Comparison of ENCODE assay signal across 12 cellular contexts in the genomic region with DNA sequence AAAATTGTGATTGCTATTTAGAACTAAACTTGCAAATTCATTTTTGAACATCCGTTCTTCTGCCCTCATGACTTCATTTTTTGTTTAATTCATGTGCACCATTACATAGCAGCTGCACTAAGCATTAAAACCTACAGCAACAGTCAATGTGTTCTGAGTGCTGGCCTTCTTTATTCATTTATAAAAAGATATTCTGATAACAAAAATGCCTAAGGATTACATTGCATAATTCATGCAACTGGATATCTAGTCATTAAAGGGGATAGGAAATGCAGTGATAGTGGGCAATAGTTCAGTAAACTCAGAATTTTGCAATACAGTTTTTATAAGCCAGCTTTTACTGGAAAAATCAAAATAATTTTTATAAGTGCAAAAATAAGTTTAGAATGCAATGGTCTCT.
DNase-seq lines count a peak whose midpoint lies in the region; TF ChIP-seq lines count a peak whose summit lies in the region.
"Had no signal": no experiment of that assay in that cellular context is flagged by ENCODE, and none has a peak within 500 bp of the region (broad histone marks: within the 10 kb centered on the region; RNA-seq: fewer than 3 reads in every experiment).

No MANE protein-coding gene starts in this region.

- no peak overlapping the region for H3K27ac Mint-ChIP-seq in glutamatergic neuron (ENCODE audit: unreplicated experiment)
- H3K27ac Mint-ChIP-seq: CD4-positive, alpha-beta T cell; GM23338 had no signal

- no peaks in the 10 kb centered on the region for H3K36me3 ChIP-seq in adipocyte (ENCODE audit: control insufficient read depth, insufficient read depth, low read length, severe bottlenecking)

- H3K9ac ChIP-seq in adipocyte (ENCODE audit: low read length), result peak overlapping the region; percentile 11

- H3K9me3 Mint-ChIP-seq in glutamatergic neuron (ENCODE audit: unreplicated experiment), result peaks cover 3% of the 10 kb centered on the region

- peaks cover 12% of the 10 kb centered on the region for H3K4me1 ChIP-seq in adipocyte (ENCODE audit: control insufficient read depth, insufficient read depth, low read length)
- H3K4me1 ChIP-seq: Caco-2 had no signal

- no peaks in the 10 kb centered on the region for H3K27me3 Mint-ChIP-seq in glutamatergic neuron (ENCODE audit: unreplicated experiment)
- H3K27me3 Mint-ChIP-seq: CD4-positive, alpha-beta T cell had no signal

- no peaks in the 10 kb centered on the region for H3K4me1 Mint-ChIP-seq in glutamatergic neuron (ENCODE audit: low read depth, unreplicated experiment)

- H3K36me3 Mint-ChIP-seq in glutamatergic neuron (ENCODE audit: unreplicated experiment), result no peaks in the 10 kb centered on the region

- no peaks in the 10 kb centered on the region for H3K27me3 ChIP-seq in adipocyte (replicated peaks; ENCODE audit: control insufficient read depth, insufficient read depth, low read length)

- H3K9me3 ChIP-seq in adipocyte (ENCODE audit: control insufficient read depth, low read length), result no peaks in the 10 kb centered on the region
- H3K9me3 ChIP-seq: Caco-2 had no signal

- TF ChIP-seq CTCF in AG09319 (IDR thresholded peaks at IDR 0.05; ENCODE audit: low read depth, low read length) (no peak), fibroblast of villous mesenchyme (IDR thresholded peaks at IDR 0.05; ENCODE audit: insufficient read depth, low read depth, low read length) (no peak), glutamatergic neuron (IDR thresholded peaks at IDR 0.05; ENCODE audit: partially characterized antibody, unreplicated experiment) (no peak)

- DNase-seq in AG09319 (ENCODE audit: extremely low read depth, low read depth) (peak; percentile 3), adipocyte (ENCODE audit: low read depth) (peak; percentile 54), fibroblast of villous mesenchyme (ENCODE audit: low read depth) (peak; percentile 13), T1000 (lab: John Stamatoyannopoulos, UW) (no peak), glutamatergic neuron (no peak), NCI-H128 (lab: John Stamatoyannopoulos, UW; ENCODE audit: unreplicated experiment) (no peak)
- DNase-seq: AML-193; Caco-2; CD4-positive, alpha-beta T cell; GDM1; HCEC 1CT had no signal

- H3K4me3 Mint-ChIP-seq in glutamatergic neuron (ENCODE audit: unreplicated experiment), result no peak overlapping the region
- H3K4me3 Mint-ChIP-seq: CD4-positive, alpha-beta T cell; GM23338 had no signal

- H3K4me3 ChIP-seq in adipocyte (ENCODE audit: low read length), result peak overlapping the region; percentile 35
- H3K4me3 ChIP-seq in fibroblast of villous mesenchyme (ENCODE audit: low read depth, low read length), result no peak overlapping the region
- H3K4me3 ChIP-seq: GM23338 had no signal

Comparison
In these comparisons a context has a peak if more than half of its experiments do, and no peak if none do; other contexts are left out.
1. DNase-seq: peak in AG09319 (single experiment), adipocyte (single experiment) and fibroblast of villous mesenchyme (single experiment); none in T1000 (single experiment), glutamatergic neuron (single experiment) and NCI-H128 (single experiment).